In the genomic region with DNA sequence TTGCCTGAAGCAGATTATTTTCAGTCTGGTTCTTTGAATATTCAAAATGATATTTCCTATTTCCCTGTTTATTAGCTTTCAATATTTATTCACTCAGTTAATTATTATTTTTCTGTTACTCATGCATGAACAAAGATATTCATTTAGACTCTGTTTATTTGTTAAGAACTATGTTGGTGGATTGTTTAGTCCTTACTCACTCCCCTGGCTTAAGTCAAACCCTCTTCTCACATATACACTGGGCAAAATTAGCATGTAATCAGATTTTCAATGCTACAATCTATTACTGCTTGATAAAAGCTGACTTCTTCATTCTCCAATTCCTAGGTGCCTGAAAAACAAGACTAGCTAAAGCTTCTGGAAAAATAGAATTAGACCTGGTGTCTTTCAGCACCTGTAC, we compare ENCODE assay signal across 20 cellular contexts.
"Had no signal": no experiment of that assay in that cellular context is flagged by ENCODE, and none has a peak within 500 bp of the region (broad histone marks: within the 10 kb centered on the region; RNA-seq: fewer than 3 reads in every experiment).

No MANE protein-coding gene starts in this region.

- H3K27ac ChIP-seq: gastrocnemius medialis, heart right ventricle, ovary, tibial nerve, upper lobe of right lung, vagina had no signal

- H3K27me3 Mint-ChIP-seq: dendritic cell treated with granulocyte-macrophage colony-stimulating factor and Interleukin-4, amounts not matched to agents 40 ng/mL and 50 ng/mL, for 4 days; effector memory CD8-positive, alpha-beta T cell; naive thymus-derived CD8-positive, alpha-beta T cell had no signal

- H3K27me3 ChIP-seq: gastrocnemius medialis, heart right ventricle, ovary, tibial nerve, upper lobe of right lung, vagina had no signal

- H3K4me1 Mint-ChIP-seq: naive thymus-derived CD8-positive, alpha-beta T cell; neural crest cell; stimulated activated effector memory CD8-positive, alpha-beta T cell treated with anti-CD3 and anti-CD28 coated beads, Interleukin-12 subunit alpha, Interleukin-12 subunit beta, amount 100 ng/mL, for 72 hours had no signal

- H3K4me3 ChIP-seq: gastrocnemius medialis, heart right ventricle, lung, ovary, tibial nerve, upper lobe of right lung, vagina had no signal

- H3K27ac Mint-ChIP-seq: dendritic cell treated with granulocyte-macrophage colony-stimulating factor and Interleukin-4, amounts not matched to agents 40 ng/mL and 50 ng/mL, for 4 days; effector memory CD8-positive, alpha-beta T cell; naive thymus-derived CD8-positive, alpha-beta T cell; stimulated activated effector memory CD8-positive, alpha-beta T cell treated with anti-CD3 and anti-CD28 coated beads, Interleukin-12 subunit alpha, Interleukin-12 subunit beta, amount 100 ng/mL, for 72 hours had no signal

- H3K9me3 ChIP-seq: gastrocnemius medialis, ovary, upper lobe of right lung, vagina had no signal

- H3K36me3 ChIP-seq: gastrocnemius medialis, heart right ventricle, ovary, tibial nerve, upper lobe of right lung, vagina had no signal

- DNase-seq: effector memory CD8-positive, alpha-beta T cell; gastrocnemius medialis; heart right ventricle; hypothalamus; left colon; left ventricle myocardium superior; mesendoderm; naive thymus-derived CD8-positive, alpha-beta T cell; ovary; right cardiac atrium; stimulated activated CD4-positive, alpha-beta T cell treated with anti-CD3 and anti-CD28 coated beads, Interleukin-4, amount 100 ng/mL, for 1 hour; stimulated activated CD8-positive, alpha-beta memory T cell treated with anti-CD3 and anti-CD28 coated beads, Interleukin-4, amount 100 ng/mL, for 48 hours; stimulated activated naive CD8-positive, alpha-beta T cell treated with anti-CD3 and anti-CD28 coated beads, Interleukin-15, Interleukin-2, amounts not matched to agents 100 U/mL and 50 U/mL, for 24 hours; upper lobe of right lung had no signal

- ATAC-seq: effector memory CD8-positive, alpha-beta T cell; gastrocnemius medialis; heart right ventricle; left colon; left ventricle myocardium superior; naive thymus-derived CD8-positive, alpha-beta T cell; right cardiac atrium; stimulated activated effector memory CD8-positive, alpha-beta T cell treated with anti-CD3 and anti-CD28 coated beads, Interleukin-12 subunit alpha, Interleukin-12 subunit beta, amount 100 ng/mL, for 72 hours; stimulated activated naive CD8-positive, alpha-beta T cell treated with anti-CD3 and anti-CD28 coated beads, Interleukin-15, Interleukin-2, amounts not matched to agents 100 U/mL and 50 U/mL, for 24 hours; upper lobe of right lung had no signal

- H3K4me1 ChIP-seq: gastrocnemius medialis, heart right ventricle, tibial nerve, upper lobe of right lung, vagina had no signal

- H3K9me3 Mint-ChIP-seq: neural crest cell had no signal

- H3K36me3 Mint-ChIP-seq: naive thymus-derived CD8-positive, alpha-beta T cell; stimulated activated effector memory CD8-positive, alpha-beta T cell treated with anti-CD3 and anti-CD28 coated beads, Interleukin-12 subunit alpha, Interleukin-12 subunit beta, amount 100 ng/mL, for 72 hours had no signal

- H3K4me3 Mint-ChIP-seq: dendritic cell treated with granulocyte-macrophage colony-stimulating factor and Interleukin-4, amounts not matched to agents 40 ng/mL and 50 ng/mL, for 4 days; effector memory CD8-positive, alpha-beta T cell; naive thymus-derived CD8-positive, alpha-beta T cell; neural crest cell; stimulated activated effector memory CD8-positive, alpha-beta T cell treated with anti-CD3 and anti-CD28 coated beads, Interleukin-12 subunit alpha, Interleukin-12 subunit beta, amount 100 ng/mL, for 72 hours had no signal
